15 cellular contexts compared by ENCODE assay signal in the genomic region with DNA sequence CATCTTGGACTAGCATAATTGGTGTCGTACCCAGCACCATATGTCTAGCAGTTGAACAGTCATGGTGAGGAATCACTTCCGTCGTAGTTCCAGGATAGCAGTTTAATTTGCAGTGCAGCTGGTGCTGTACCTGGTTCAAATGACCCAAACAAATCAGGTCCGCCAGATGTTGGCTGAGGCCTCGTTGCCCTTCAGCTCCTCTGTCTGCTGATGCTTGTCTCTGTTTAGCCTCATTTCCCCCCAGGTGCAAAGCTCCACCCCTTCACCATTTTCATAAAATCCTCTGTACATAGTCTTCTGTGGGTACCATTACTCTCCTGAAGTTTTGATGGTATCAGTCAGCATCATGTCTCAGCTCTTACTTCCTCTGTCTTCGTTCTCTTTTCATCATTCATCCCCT.
"Had no signal": no experiment of that assay in that cellular context is flagged by ENCODE, and none has a peak within 500 bp of the region (broad histone marks: within the 10 kb centered on the region; RNA-seq: fewer than 3 reads in every experiment).

No MANE protein-coding gene starts in this region.

- H3K27ac Mint-ChIP-seq: activated naive CD4-positive, alpha-beta T cell treated with anti-CD3 and anti-CD28 coated beads for 36 hours; neural progenitor cell had no signal

- DNase-seq: activated CD4-positive, alpha-beta T cell treated with anti-CD3 and anti-CD28 coated beads, Interleukin-2, amount 50 U/mL, for 1 hour; activated naive CD4-positive, alpha-beta T cell treated with anti-CD3 and anti-CD28 coated beads for 36 hours; body of pancreas; central memory CD4-positive, alpha-beta T cell; cortex of kidney; effector memory CD4-positive, alpha-beta T cell; kidney; left ventricle myocardium inferior; mesendoderm; ovary; sigmoid colon; stimulated activated CD4-positive, alpha-beta T cell treated with anti-CD3 and anti-CD28 coated beads, Interleukin-2, amount 100 ng/mL, for 24 hours; stimulated activated naive CD4-positive, alpha-beta T cell treated with Interleukin-2 at 50 U/mL for 16 hours had no signal

- H3K4me1 Mint-ChIP-seq: neural progenitor cell had no signal

- H3K9me3 Mint-ChIP-seq: neural progenitor cell had no signal

- FAIRE-seq: kidney had no signal

- ATAC-seq: body of pancreas, gastroesophageal sphincter had no signal

- H3K4me3 Mint-ChIP-seq: activated naive CD4-positive, alpha-beta T cell treated with anti-CD3 and anti-CD28 coated beads for 36 hours; neural progenitor cell had no signal
